1 cellular context compared by ENCODE assay signal in genomic region chr1:24152631-24153494, GRCh38.
TF ChIP-seq lines count a peak whose summit lies in the region.

No MANE protein-coding gene starts in this region.

TF ChIP-seq in H1, 55 proteins besides CTCF, POLR2A, EP300 and RAD21:
- no peak for TF ChIP-seq TEAD4 (IDR thresholded peaks at IDR 0.05; ENCODE audit: low read depth, low read length)
- TF ChIP-seq, protein P1, sequence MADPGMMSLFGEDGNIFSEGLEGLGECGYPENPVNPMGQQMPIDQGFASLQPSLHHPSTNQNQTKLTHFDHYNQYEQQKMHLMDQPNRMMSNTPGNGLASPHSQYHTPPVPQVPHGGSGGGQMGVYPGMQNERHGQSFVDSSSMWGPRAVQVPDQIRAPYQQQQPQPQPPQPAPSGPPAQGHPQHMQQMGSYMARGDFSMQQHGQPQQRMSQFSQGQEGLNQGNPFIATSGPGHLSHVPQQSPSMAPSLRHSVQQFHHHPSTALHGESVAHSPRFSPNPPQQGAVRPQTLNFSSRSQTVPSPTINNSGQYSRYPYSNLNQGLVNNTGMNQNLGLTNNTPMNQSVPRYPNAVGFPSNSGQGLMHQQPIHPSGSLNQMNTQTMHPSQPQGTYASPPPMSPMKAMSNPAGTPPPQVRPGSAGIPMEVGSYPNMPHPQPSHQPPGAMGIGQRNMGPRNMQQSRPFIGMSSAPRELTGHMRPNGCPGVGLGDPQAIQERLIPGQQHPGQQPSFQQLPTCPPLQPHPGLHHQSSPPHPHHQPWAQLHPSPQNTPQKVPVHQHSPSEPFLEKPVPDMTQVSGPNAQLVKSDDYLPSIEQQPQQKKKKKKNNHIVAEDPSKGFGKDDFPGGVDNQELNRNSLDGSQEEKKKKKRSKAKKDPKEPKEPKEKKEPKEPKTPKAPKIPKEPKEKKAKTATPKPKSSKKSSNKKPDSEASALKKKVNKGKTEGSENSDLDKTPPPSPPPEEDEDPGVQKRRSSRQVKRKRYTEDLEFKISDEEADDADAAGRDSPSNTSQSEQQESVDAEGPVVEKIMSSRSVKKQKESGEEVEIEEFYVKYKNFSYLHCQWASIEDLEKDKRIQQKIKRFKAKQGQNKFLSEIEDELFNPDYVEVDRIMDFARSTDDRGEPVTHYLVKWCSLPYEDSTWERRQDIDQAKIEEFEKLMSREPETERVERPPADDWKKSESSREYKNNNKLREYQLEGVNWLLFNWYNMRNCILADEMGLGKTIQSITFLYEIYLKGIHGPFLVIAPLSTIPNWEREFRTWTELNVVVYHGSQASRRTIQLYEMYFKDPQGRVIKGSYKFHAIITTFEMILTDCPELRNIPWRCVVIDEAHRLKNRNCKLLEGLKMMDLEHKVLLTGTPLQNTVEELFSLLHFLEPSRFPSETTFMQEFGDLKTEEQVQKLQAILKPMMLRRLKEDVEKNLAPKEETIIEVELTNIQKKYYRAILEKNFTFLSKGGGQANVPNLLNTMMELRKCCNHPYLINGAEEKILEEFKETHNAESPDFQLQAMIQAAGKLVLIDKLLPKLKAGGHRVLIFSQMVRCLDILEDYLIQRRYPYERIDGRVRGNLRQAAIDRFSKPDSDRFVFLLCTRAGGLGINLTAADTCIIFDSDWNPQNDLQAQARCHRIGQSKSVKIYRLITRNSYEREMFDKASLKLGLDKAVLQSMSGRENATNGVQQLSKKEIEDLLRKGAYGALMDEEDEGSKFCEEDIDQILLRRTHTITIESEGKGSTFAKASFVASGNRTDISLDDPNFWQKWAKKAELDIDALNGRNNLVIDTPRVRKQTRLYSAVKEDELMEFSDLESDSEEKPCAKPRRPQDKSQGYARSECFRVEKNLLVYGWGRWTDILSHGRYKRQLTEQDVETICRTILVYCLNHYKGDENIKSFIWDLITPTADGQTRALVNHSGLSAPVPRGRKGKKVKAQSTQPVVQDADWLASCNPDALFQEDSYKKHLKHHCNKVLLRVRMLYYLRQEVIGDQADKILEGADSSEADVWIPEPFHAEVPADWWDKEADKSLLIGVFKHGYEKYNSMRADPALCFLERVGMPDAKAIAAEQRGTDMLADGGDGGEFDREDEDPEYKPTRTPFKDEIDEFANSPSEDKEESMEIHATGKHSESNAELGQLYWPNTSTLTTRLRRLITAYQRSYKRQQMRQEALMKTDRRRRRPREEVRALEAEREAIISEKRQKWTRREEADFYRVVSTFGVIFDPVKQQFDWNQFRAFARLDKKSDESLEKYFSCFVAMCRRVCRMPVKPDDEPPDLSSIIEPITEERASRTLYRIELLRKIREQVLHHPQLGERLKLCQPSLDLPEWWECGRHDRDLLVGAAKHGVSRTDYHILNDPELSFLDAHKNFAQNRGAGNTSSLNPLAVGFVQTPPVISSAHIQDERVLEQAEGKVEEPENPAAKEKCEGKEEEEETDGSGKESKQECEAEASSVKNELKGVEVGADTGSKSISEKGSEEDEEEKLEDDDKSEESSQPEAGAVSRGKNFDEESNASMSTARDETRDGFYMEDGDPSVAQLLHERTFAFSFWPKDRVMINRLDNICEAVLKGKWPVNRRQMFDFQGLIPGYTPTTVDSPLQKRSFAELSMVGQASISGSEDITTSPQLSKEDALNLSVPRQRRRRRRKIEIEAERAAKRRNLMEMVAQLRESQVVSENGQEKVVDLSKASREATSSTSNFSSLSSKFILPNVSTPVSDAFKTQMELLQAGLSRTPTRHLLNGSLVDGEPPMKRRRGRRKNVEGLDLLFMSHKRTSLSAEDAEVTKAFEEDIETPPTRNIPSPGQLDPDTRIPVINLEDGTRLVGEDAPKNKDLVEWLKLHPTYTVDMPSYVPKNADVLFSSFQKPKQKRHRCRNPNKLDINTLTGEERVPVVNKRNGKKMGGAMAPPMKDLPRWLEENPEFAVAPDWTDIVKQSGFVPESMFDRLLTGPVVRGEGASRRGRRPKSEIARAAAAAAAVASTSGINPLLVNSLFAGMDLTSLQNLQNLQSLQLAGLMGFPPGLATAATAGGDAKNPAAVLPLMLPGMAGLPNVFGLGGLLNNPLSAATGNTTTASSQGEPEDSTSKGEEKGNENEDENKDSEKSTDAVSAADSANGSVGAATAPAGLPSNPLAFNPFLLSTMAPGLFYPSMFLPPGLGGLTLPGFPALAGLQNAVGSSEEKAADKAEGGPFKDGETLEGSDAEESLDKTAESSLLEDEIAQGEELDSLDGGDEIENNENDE (IDR thresholded peaks at IDR 0.05; ENCODE audit: insufficient replicate concordance, low read length) = no peak
- TF ChIP-seq CBX5 (IDR thresholded peaks at IDR 0.05; ENCODE audit: low read depth, low read length) = no peak
- no peak for TF ChIP-seq CBX8 (IDR thresholded peaks at IDR 0.05; ENCODE audit: borderline replicate concordance, low read depth, low read length)
- TF ChIP-seq TBP (IDR thresholded peaks at IDR 0.05; ENCODE audit: low read depth, low read length) = no peak
- no peak for TF ChIP-seq EZH2 (IDR thresholded peaks at IDR 0.05; ENCODE audit: low read depth, low read length, severe bottlenecking)
- TF ChIP-seq CHD1 (IDR thresholded peaks at IDR 0.05; ENCODE audit: low read depth, low read length) = no peak
- no peak for TF ChIP-seq GTF2F1 (IDR thresholded peaks at IDR 0.05; ENCODE audit: borderline replicate concordance, low read depth, low read length)
- TF ChIP-seq YY1 (IDR thresholded peaks at IDR 0.05; ENCODE audit: low read depth, low read length) = no peak
- no peak for TF ChIP-seq CHD2 (IDR thresholded peaks at IDR 0.05; ENCODE audit: low read length)
- no peak for TF ChIP-seq CREB1 (IDR thresholded peaks at IDR 0.05)
- no peak for TF ChIP-seq ZNF274 (IDR thresholded peaks at IDR 0.05; ENCODE audit: borderline replicate concordance, extremely low read depth, low read length)
- TF ChIP-seq TAF7 (optimal IDR thresholded peaks at IDR 0.05; ENCODE audit: borderline replicate concordance, low read depth, low read length) = no peak
- no peak for TF ChIP-seq POU5F1 (IDR thresholded peaks at IDR 0.05; ENCODE audit: low read depth, low read length)
